Comparison of ENCODE assay signal across 19 cellular contexts in the genomic region with DNA sequence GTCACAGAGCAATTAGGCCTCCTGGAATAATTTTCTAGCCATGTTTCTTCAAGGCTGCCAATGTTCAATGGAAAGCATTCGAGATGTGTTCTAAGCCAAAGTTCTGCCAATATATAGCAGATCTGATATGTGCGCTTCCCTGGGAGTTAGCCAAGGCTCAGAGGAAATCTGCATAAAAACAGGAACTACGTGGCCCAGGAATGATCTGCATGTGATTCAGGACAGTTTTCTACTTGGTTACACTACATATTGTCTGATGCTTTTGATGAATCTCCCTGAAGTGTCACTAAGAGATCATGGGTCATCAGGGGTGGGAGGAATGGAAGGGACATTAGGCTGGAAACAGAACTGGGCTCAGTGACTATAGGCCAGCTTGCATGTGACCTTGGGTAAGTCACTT. TPM values are rescaled to one million over a fixed set of nuclear protein-coding genes. Genes with fewer than 3 reads are reported as not detected.
DNase-seq lines count a peak whose midpoint lies in the region; ATAC-seq and TF ChIP-seq lines count a peak whose summit lies in the region.
"Had no signal": no experiment of that assay in that cellular context is flagged by ENCODE, and none has a peak within 500 bp of the region (broad histone marks: within the 10 kb centered on the region; RNA-seq: fewer than 3 reads in every experiment).

No MANE protein-coding gene starts in this region.

- H3K36me3 ChIP-seq in left ventricle myocardium inferior: no peaks in the 10 kb centered on the region
- H3K36me3 ChIP-seq in lower lobe of right lung: no peaks in the 10 kb centered on the region
- H3K36me3 ChIP-seq in uterus: no peaks in the 10 kb centered on the region
- H3K36me3 ChIP-seq: BLaER1 had no signal

- H3K9me3 ChIP-seq in left ventricle myocardium inferior (replicated peaks) (no peaks in the 10 kb centered on the region), lower lobe of right lung (no peaks in the 10 kb centered on the region), uterus (no peaks in the 10 kb centered on the region)
- H3K9me3 ChIP-seq: A549, BLaER1 had no signal

- H3K4me3 ChIP-seq in left ventricle myocardium inferior (no peak overlapping the region), lower lobe of right lung (no peak overlapping the region), uterus (peak overlapping the region in 1 of 2 donors; percentile 2)
- H3K4me3 ChIP-seq: A549, BLaER1 had no signal

- intact Hi-C loops in left ventricle myocardium inferior (cut with micrococcal nuclease) (no loop called here), Right ventricle myocardium inferior (cut with DNase I) (loop anchor here (5.0 kb wide), 1 partner anchor 72 kb away; no protein-coding TSS in a partner anchor), lower lobe of right lung (cut with DNase I) (no loop called here), uterus (cut with DNase I; ENCODE audit: low total_unique reads) (no loop called here)

- H3K4me1 ChIP-seq in left ventricle myocardium inferior (peaks cover 43% of the 10 kb centered on the region), lower lobe of right lung (peaks cover 27% of the 10 kb centered on the region), uterus (peaks cover 0 to 8% of the 10 kb centered on the region in 2 donors)
- H3K4me1 ChIP-seq: A549, BLaER1 had no signal

- H3K27me3 ChIP-seq in left ventricle myocardium inferior (ENCODE audit: low read depth): no peaks in the 10 kb centered on the region
- H3K27me3 ChIP-seq in lower lobe of right lung (ENCODE audit: low read depth): no peaks in the 10 kb centered on the region
- H3K27me3 ChIP-seq in uterus: no peaks in the 10 kb centered on the region
- H3K27me3 ChIP-seq: BLaER1 had no signal

- no peak for DNase-seq in left ventricle myocardium inferior
- DNase-seq in Right ventricle myocardium inferior (ENCODE audit: missing footprints): no peak
- DNase-seq in dermis blood vessel endothelial cell: peak; percentile 60
- no peak for DNase-seq in lower lobe of right lung
- no peak for DNase-seq in uterus
- no peak for DNase-seq in activated T-cell treated with anti-CD3 and anti-CD28 coated beads, Interleukin-2, amount 50 U/mL, for 1 hour
- DNase-seq in NCI-H2029 (lab: John Stamatoyannopoulos, UW): no peak
- DNase-seq in AG20443 (ENCODE audit: low spot score): no peak
- DNase-seq: activated CD4-positive, alpha-beta T cell treated with anti-CD3 and anti-CD28 coated beads for 4 hours; activated CD8-positive, alpha-beta memory T cell treated with anti-CD3 and anti-CD28 coated beads, Interleukin-2, amount 10 ng/mL, durations not matched to agents 7 days and 5 days; hippocampal formation; Karpas-422; NCI-H1048; NCI-H187 treated with DMSO at 0.1 percent for 48 hours; stimulated activated naive CD8-positive, alpha-beta T cell treated with anti-CD3 and anti-CD28 coated beads, Interleukin-15, amount 100 ng/mL, for 72 hours had no signal

- no peak for TF ChIP-seq CTCF in left ventricle myocardium inferior (IDR thresholded peaks at IDR 0.05; ENCODE audit: borderline replicate concordance)
- TF ChIP-seq CTCF in lower lobe of right lung (IDR thresholded peaks at IDR 0.05): no peak
- no peak for TF ChIP-seq CTCF in uterus (IDR thresholded peaks at IDR 0.05)

- TF ChIP-seq POLR2A in uterus (IDR thresholded peaks at IDR 0.05): no peak

- H3K27ac ChIP-seq in left ventricle myocardium inferior (replicated peaks) (peak overlapping the region; percentile 88), lower lobe of right lung (peak overlapping the region; percentile 28), uterus (peak overlapping the region; percentile 90 to 94)
- H3K27ac ChIP-seq: A549, BLaER1, RWPE1 had no signal

- ATAC-seq in Right ventricle myocardium inferior: no peak
- no peak for ATAC-seq in lower lobe of right lung
- ATAC-seq: A549; activated CD8-positive, alpha-beta memory T cell treated with anti-CD3 and anti-CD28 coated beads, Interleukin-2, amount 10 ng/mL, durations not matched to agents 7 days and 5 days; stimulated activated naive CD8-positive, alpha-beta T cell treated with anti-CD3 and anti-CD28 coated beads, Interleukin-15, amount 100 ng/mL, for 72 hours had no signal

RNA-seq across cellular contexts. Expression of gene MASP1, which starts 2.4 kb away (rescaled TPM):
- total RNA-seq in left ventricle myocardium inferior (214 TPM), Right ventricle myocardium inferior (129 TPM), dermis blood vessel endothelial cell (0.68 and 2.3 TPM in 2 replicates), lower lobe of right lung (4.3 TPM), uterus (100 to 1,000 TPM in 1 of 4 donors, 10 to 100 TPM in 3; 25.3 to 121 (median 84.4) TPM)
- total RNA-seq: activated CD8-positive, alpha-beta memory T cell treated with anti-CD3 and anti-CD28 coated beads, Interleukin-2, amount 10 ng/mL, durations not matched to agents 7 days and 5 days; myocyte had no signal

Comparison
In these comparisons a context has a peak if more than half of its experiments do, and no peak if none do; other contexts are left out.
1. H3K27ac ChIP-seq: peak in every context shown above with its lines; median percentile 92 in uterus; 88 in left ventricle myocardium inferior; 28 in lower lobe of right lung.